In the genomic region with DNA sequence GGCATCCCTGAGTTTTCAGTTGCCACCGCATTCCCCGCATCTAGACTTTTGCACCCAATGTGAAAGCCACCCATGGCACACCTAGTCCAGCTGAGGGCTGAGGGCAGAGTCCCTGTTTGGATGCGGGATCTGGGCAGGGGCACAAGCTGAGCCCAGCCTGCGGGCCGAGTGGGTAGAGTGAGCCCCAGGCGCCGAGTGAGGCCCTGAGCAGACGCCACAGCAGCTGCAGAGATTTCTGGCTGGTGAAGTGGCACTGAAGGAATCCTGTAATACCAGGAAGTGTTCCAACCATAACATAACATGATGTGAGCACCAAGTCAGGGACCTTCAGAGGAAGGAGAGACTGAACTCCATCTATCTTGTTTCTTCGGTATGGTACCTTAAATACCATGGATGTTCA, we compare ENCODE assay signal across 35 cellular contexts. TPM values are rescaled to one million over a fixed set of nuclear protein-coding genes. Genes with fewer than 3 reads are reported as not detected.
DNase-seq lines count a peak whose midpoint lies in the region; ATAC-seq and TF ChIP-seq lines count a peak whose summit lies in the region.
"Had no signal": no experiment of that assay in that cellular context is flagged by ENCODE, and none has a peak within 500 bp of the region (broad histone marks: within the 10 kb centered on the region; RNA-seq: fewer than 3 reads in every experiment).

No MANE protein-coding gene starts in this region.

- no peak overlapping the region for H3K18ac ChIP-seq in IMR-90 (ENCODE audit: low read depth, low read length)

- H3K4me2 ChIP-seq in IMR-90 (ENCODE audit: low read depth, low read length): no peak overlapping the region
- H3K4me2 ChIP-seq: BLaER1, smooth muscle cell had no signal

- H2AFZ ChIP-seq in IMR-90 (replicated peaks; ENCODE audit: low read length, poor library complexity): peak overlapping the region; percentile 65

- H3K27ac ChIP-seq in IMR-90 (ENCODE audit: insufficient read depth, low read length): no peak overlapping the region
- H3K27ac ChIP-seq in gastroesophageal sphincter: peak overlapping the region in 1 of 4 donors; percentile 53
- no peak overlapping the region for H3K27ac ChIP-seq in uterus
- H3K27ac ChIP-seq: BLaER1, cardiac muscle cell, foreskin keratinocyte, heart right ventricle, lower lobe of right lung, thyroid gland had no signal

- H4K8ac ChIP-seq in IMR-90 (ENCODE audit: low read depth in 2 of 2, low read length in 2 of 2): no peak overlapping the region

- no peak for TF ChIP-seq EP300 in gastroesophageal sphincter (IDR thresholded peaks at IDR 0.05)

- H3K9me3 ChIP-seq in IMR-90 (ENCODE audit: control insufficient read depth, insufficient read depth, low read length) (no peaks in the 10 kb centered on the region), gastroesophageal sphincter (no peaks in the 10 kb centered on the region), uterus (no peaks in the 10 kb centered on the region)
- H3K9me3 ChIP-seq: lower lobe of right lung, thyroid gland had no signal

- no peak overlapping the region for H4K5ac ChIP-seq in IMR-90 (ENCODE audit: low read depth, low read length)

- no peak overlapping the region for H3K14ac ChIP-seq in IMR-90 (replicated peaks; ENCODE audit: low read depth, low read length)

- H3K4me3 ChIP-seq in IMR-90 (ENCODE audit: insufficient read depth, low read depth, low read length) (no peak overlapping the region), astrocyte of the spinal cord (ENCODE audit: low read depth, low read length) (no peak overlapping the region), gastroesophageal sphincter (no peak overlapping the region), uterus (no peak overlapping the region)
- H3K4me3 ChIP-seq: BLaER1, cardiac muscle cell, heart right ventricle, lower lobe of right lung, smooth muscle cell, thyroid gland had no signal

- H3K4me1 ChIP-seq in IMR-90 (ENCODE audit: control insufficient read depth, insufficient read depth, low read length) (peaks cover 2% of the 10 kb centered on the region; the same call in 1 of the 2 replicates), gastroesophageal sphincter (peaks cover 0 to 4% (median 0%) of the 10 kb centered on the region in 3 donors), uterus (no peaks in the 10 kb centered on the region)
- H3K4me1 ChIP-seq: BLaER1, heart right ventricle, lower lobe of right lung, thyroid gland had no signal

- POLR2A ChIA-PET in IMR-90 (lab: Charles Lee; ENCODE audit: unreplicated experiment): no interaction called here

- intact Hi-C loops in IMR-90 (cut with micrococcal nuclease): no loop called here
- intact Hi-C loops in uterus (cut with DNase I; ENCODE audit: low total_unique reads): no loop called here

- H2AK5ac ChIP-seq in IMR-90 (ENCODE audit: low read depth, low read length): no peak overlapping the region

- no peaks in the 10 kb centered on the region for H4K20me1 ChIP-seq in IMR-90 (ENCODE audit: insufficient read depth, low read length)
- H4K20me1 ChIP-seq: BLaER1 had no signal

- TF ChIP-seq POLR2A in IMR-90 (IDR thresholded peaks at IDR 0.05; ENCODE audit: low read depth, low read length): no peak
- TF ChIP-seq POLR2A in gastroesophageal sphincter (IDR thresholded peaks at IDR 0.05): no peak
- TF ChIP-seq POLR2A in uterus (IDR thresholded peaks at IDR 0.05): no peak

- dilution Hi-C loops in IMR-90 (cut with HindIII; ENCODE audit: low sequenced_read_pairs, unreplicated experiment): no loop called here

- H3K9me3 Mint-ChIP-seq in stimulated activated memory B cell treated with anti-CD40 and anti-IgM and Interleukin-4, amounts not matched to agents 10 μg/mL and 1 μg/mL and 100 μg/mL, for 72 hours: no peaks in the 10 kb centered on the region
- H3K9me3 Mint-ChIP-seq: activated CD4-positive, alpha-beta memory T cell treated with anti-CD3 and anti-CD28 coated beads, Interleukin-2, amount 10 ng/mL, durations not matched to agents 7 days and 5 days; effector memory CD8-positive, alpha-beta T cell had no signal

- no peak overlapping the region for H2BK120ac ChIP-seq in IMR-90 (ENCODE audit: low read depth, low read length)

- in situ Hi-C loops in IMR-90 (cut with MboI; ENCODE audit: low sequenced_read_pairs): no loop called here
- in situ Hi-C loops in astrocyte of the spinal cord (cut with HindIII; ENCODE audit: low sequenced_read_pairs): no loop called here

- H2BK20ac ChIP-seq in IMR-90 (ENCODE audit: low read depth, low read length): no peak overlapping the region

- no peaks in the 10 kb centered on the region for H3K9me1 ChIP-seq in IMR-90 (ENCODE audit: insufficient read depth, low read length)

- 100% methylated on average over 4 of the region's 9 CpGs; no CpG with 5 or more reads in 1 of the 2 experiments for WGBS in IMR-90 (ENCODE audit: extremely low coverage in 2 of 2, insufficient read length in 1 of 2), 2 experiments
- 79 to 97% methylated on average over 1 to 4 of the region's 9 CpGs for WGBS in gastroesophageal sphincter (ENCODE audit: low coverage in 1 of 2), 2 donors

- DNase-seq in IMR-90 (peak; percentile 40), astrocyte of the spinal cord (ENCODE audit: low read depth, low spot score) (peak; percentile 41), uterus (no peak), glomerular visceral epithelial cell (ENCODE audit: extremely low spot score) (no peak)
- DNase-seq: activated CD4-positive, alpha-beta memory T cell treated with anti-CD3 and anti-CD28 coated beads, Interleukin-2, amount 10 ng/mL, durations not matched to agents 7 days and 5 days; activated CD8-positive, alpha-beta memory T cell treated with anti-CD3 and anti-CD28 coated beads, Interleukin-2, amount 50 U/mL, for 4 hours; activated naive CD4-positive, alpha-beta T cell treated with Interleukin-2 at 50 U/mL for 16 hours; cortex of kidney; DMS 273 treated with DMSO at 0.1 percent for 48 hours; effector memory CD8-positive, alpha-beta T cell; foreskin keratinocyte; HCEC 1CT; heart right ventricle; Karpas-422; kidney; lower lobe of right lung; natural killer cell; NCI-H146; NCI-H2107; NCI-H345; NCI-H748 treated with DMSO at 0.1 percent for 48 hours; occipital lobe; Right ventricle myocardium superior; stimulated activated naive CD4-positive, alpha-beta T cell treated with Interleukin-2 at 50 U/mL for 16 hours; T-helper 17 cell; thyroid gland had no signal

- CTCF ChIA-PET in IMR-90 (lab: Yijun Ruan, JAX): no interaction called here

- H3K9ac ChIP-seq in IMR-90 (ENCODE audit: low read depth, low read length): no peak overlapping the region
- H3K9ac ChIP-seq: BLaER1 had no signal

- no peak overlapping the region for H2AK9ac ChIP-seq in IMR-90 (replicated peaks; ENCODE audit: low read depth, low read length, poor library complexity)

- H3K4me1 Mint-ChIP-seq in stimulated activated memory B cell treated with anti-CD40 and anti-IgM and Interleukin-4, amounts not matched to agents 10 μg/mL and 1 μg/mL and 100 μg/mL, for 72 hours: no peaks in the 10 kb centered on the region

- no peak overlapping the region for H3K56ac ChIP-seq in IMR-90 (ENCODE audit: extremely low read depth, insufficient read depth, low read length)

- H4K91ac ChIP-seq in IMR-90 (ENCODE audit: insufficient read depth, low read depth, low read length): no peak overlapping the region

- H3K36me3 Mint-ChIP-seq in stimulated activated memory B cell treated with anti-CD40 and anti-IgM and Interleukin-4, amounts not matched to agents 10 μg/mL and 1 μg/mL and 100 μg/mL, for 72 hours: no peaks in the 10 kb centered on the region
- H3K36me3 Mint-ChIP-seq: natural killer cell had no signal

- no peak overlapping the region for H3K23ac ChIP-seq in IMR-90 (ENCODE audit: low read depth, low read length)

- no peak overlapping the region for H3K4me3 Mint-ChIP-seq in stimulated activated memory B cell treated with anti-CD40 and anti-IgM and Interleukin-4, amounts not matched to agents 10 μg/mL and 1 μg/mL and 100 μg/mL, for 72 hours
- H3K4me3 Mint-ChIP-seq: activated CD4-positive, alpha-beta memory T cell treated with anti-CD3 and anti-CD28 coated beads, Interleukin-2, amount 10 ng/mL, durations not matched to agents 7 days and 5 days; effector memory CD8-positive, alpha-beta T cell; natural killer cell; T-helper 17 cell had no signal

- peaks cover 10% of the 10 kb centered on the region for H3K27me3 Mint-ChIP-seq in stimulated activated memory B cell treated with anti-CD40 and anti-IgM and Interleukin-4, amounts not matched to agents 10 μg/mL and 1 μg/mL and 100 μg/mL, for 72 hours

- BruUV-seq in IMR-90 (replicated peaks; lab: Mats Ljungman, UMichigan): no TSS peak

- H3K27me3 ChIP-seq in IMR-90 (ENCODE audit: control insufficient read depth, insufficient read depth, low read length) (no peaks in the 10 kb centered on the region), gastroesophageal sphincter (no peaks in the 10 kb centered on the region), uterus (no peaks in the 10 kb centered on the region)
- H3K27me3 ChIP-seq: BLaER1, cardiac muscle cell, foreskin keratinocyte, heart right ventricle, thyroid gland had no signal

- TF ChIP-seq RAD21 in IMR-90 (IDR thresholded peaks at IDR 0.05; ENCODE audit: low read length): no peak

- no peak overlapping the region for H3K4ac ChIP-seq in IMR-90 (ENCODE audit: low read depth, low read length)

- ATAC-seq in IMR-90 (ENCODE audit: low read depth) (peak; percentile 43), gastroesophageal sphincter (peak; percentile 57), HG02798 (IDR thresholded peaks at IDR 0.05; ENCODE audit: poor library complexity, unreplicated experiment) (no peak), GM19328 (IDR thresholded peaks at IDR 0.05; ENCODE audit: unreplicated experiment) (no peak)
- ATAC-seq in stimulated activated memory B cell treated with anti-CD40 and anti-IgM and Interleukin-4, amounts not matched to agents 10 μg/mL and 1 μg/mL and 100 μg/mL, for 72 hours: peak; percentile 47
- ATAC-seq: activated CD4-positive, CD25-positive, alpha-beta regulatory T cell treated with anti-CD3 and anti-CD28 coated beads, Interleukin-2, amount 50 U/mL, for 24 hours; effector memory CD8-positive, alpha-beta T cell; foreskin keratinocyte; lower lobe of right lung; natural killer cell; T-helper 17 cell had no signal

- no peaks in the 10 kb centered on the region for H3K79me1 ChIP-seq in IMR-90 (ENCODE audit: low read depth in 1 of 2, low read length in 2 of 2)

- H3K36me3 ChIP-seq in IMR-90 (ENCODE audit: control insufficient read depth, insufficient read depth, low read length): no peaks in the 10 kb centered on the region
- no peaks in the 10 kb centered on the region for H3K36me3 ChIP-seq in gastroesophageal sphincter
- no peaks in the 10 kb centered on the region for H3K36me3 ChIP-seq in uterus
- H3K36me3 ChIP-seq: BLaER1, cardiac muscle cell, heart right ventricle, lower lobe of right lung, thyroid gland had no signal

- no peak overlapping the region for H3K27ac Mint-ChIP-seq in stimulated activated memory B cell treated with anti-CD40 and anti-IgM and Interleukin-4, amounts not matched to agents 10 μg/mL and 1 μg/mL and 100 μg/mL, for 72 hours
- H3K27ac Mint-ChIP-seq: activated CD4-positive, alpha-beta memory T cell treated with anti-CD3 and anti-CD28 coated beads, Interleukin-2, amount 10 ng/mL, durations not matched to agents 7 days and 5 days; effector memory CD8-positive, alpha-beta T cell; natural killer cell; T-helper 17 cell had no signal

- no peak overlapping the region for H2BK15ac ChIP-seq in IMR-90 (ENCODE audit: low read depth, low read length)

- TF ChIP-seq CTCF in IMR-90 (conservative IDR thresholded peaks at IDR 0.05; ENCODE audit: low read depth, low read length) (no peak), astrocyte of the spinal cord (IDR thresholded peaks at IDR 0.05; ENCODE audit: low read depth, low read length) (no peak), gastroesophageal sphincter (IDR thresholded peaks at IDR 0.05) (no peak), uterus (IDR thresholded peaks at IDR 0.05) (no peak)

- no peak overlapping the region for H2BK5ac ChIP-seq in IMR-90 (ENCODE audit: low read depth, low read length, poor library complexity, severe bottlenecking)

RNA-seq across cellular contexts. Expression of gene FRZB, which starts 27.7 kb away (rescaled TPM):
- 0.18 and 0.28 TPM in 2 replicates for total RNA-seq in IMR-90 (2012; rRNA removed)
- 1.1 and 1.2 TPM in 2 replicates for polyA plus RNA-seq in IMR-90 (2012; rRNA removed)
- polyA plus RNA-seq in IMR-90 (2012; cell fraction: cytosol; rRNA removed): 1.1 and 1.9 TPM in 2 replicates
- 0.33 and 0.64 TPM in 2 replicates for polyA plus RNA-seq in IMR-90 (2012; cell fraction: nucleus; rRNA removed; ENCODE audit: low replicate concordance)
- 10 to 100 TPM in 3 of 4 donors, 1 to 10 TPM in 1; 8.5 to 88.4 (median 18.6) TPM for total RNA-seq in gastroesophageal sphincter
- 10 to 100 TPM in 1 of 4 donors, 1 to 10 TPM in 2, under 1 TPM in 1; 0.29 to 15.1 (median 7.3) TPM for total RNA-seq in uterus
- total RNA-seq: activated CD4-positive, alpha-beta memory T cell treated with anti-CD3 and anti-CD28 coated beads, Interleukin-2, amount 10 ng/mL, durations not matched to agents 7 days and 5 days; epithelial cell of proximal tubule; foreskin keratinocyte; natural killer cell; T-helper 17 cell had no signal
- polyA plus RNA-seq: foreskin keratinocyte had no signal

Comparison
In these comparisons a context has a peak if more than half of its experiments do, and no peak if none do; other contexts are left out.
1. ATAC-seq: peak in IMR-90 (single experiment), gastroesophageal sphincter (single experiment) and stimulated activated memory B cell treated with anti-CD40 and anti-IgM and Interleukin-4, amounts not matched to agents 10 μg/mL and 1 μg/mL and 100 μg/mL, for 72 hours (single experiment); none in HG02798 (single experiment) and GM19328 (single experiment).
2. DNase-seq: peak in IMR-90 (single experiment) and astrocyte of the spinal cord (single experiment); none in uterus (0 of 2) and glomerular visceral epithelial cell (single experiment).